ENCODE assay signal across 14 cellular contexts in genomic region chr1:173392895-173393654, GRCh38.
DNase-seq lines count a peak whose midpoint lies in the region; ATAC-seq and TF ChIP-seq lines count a peak whose summit lies in the region.
"Had no signal": no experiment of that assay in that cellular context is flagged by ENCODE, and none has a peak within 500 bp of the region (broad histone marks: within the 10 kb centered on the region; RNA-seq: fewer than 3 reads in every experiment).

No MANE protein-coding gene starts in this region.

- H3K27me3 ChIP-seq in rectal smooth muscle tissue (ENCODE audit: control insufficient read depth, insufficient read depth, low read length): no peaks in the 10 kb centered on the region

- peaks cover 2% of the 10 kb centered on the region for H3K4me1 ChIP-seq in rectal smooth muscle tissue (ENCODE audit: control insufficient read depth, insufficient read depth, low read length)

- H3K9me3 Mint-ChIP-seq in activated T-cell treated with anti-CD3 and anti-CD28 coated beads, Interleukin-2, amount 50 U/mL, for 72 hours: no peaks in the 10 kb centered on the region
- H3K9me3 Mint-ChIP-seq: activated CD4-positive, alpha-beta memory T cell treated with anti-CD3 and anti-CD28 coated beads, Interleukin-2, amount 10 ng/mL, durations not matched to agents 7 days and 5 days; IgD-negative memory B cell had no signal

- no peaks in the 10 kb centered on the region for H3K36me3 ChIP-seq in rectal smooth muscle tissue (ENCODE audit: control insufficient read depth, insufficient read depth, low read length)

- no peak overlapping the region for H3K9ac ChIP-seq in rectal smooth muscle tissue (ENCODE audit: low read length)

- H3K27ac Mint-ChIP-seq in activated T-cell treated with anti-CD3 and anti-CD28 coated beads, Interleukin-2, amount 50 U/mL, for 72 hours: no peak overlapping the region
- H3K27ac Mint-ChIP-seq: activated CD4-positive, alpha-beta memory T cell treated with anti-CD3 and anti-CD28 coated beads, Interleukin-2, amount 10 ng/mL, durations not matched to agents 7 days and 5 days had no signal

- no peaks in the 10 kb centered on the region for H3K4me1 Mint-ChIP-seq in activated T-cell treated with anti-CD3 and anti-CD28 coated beads, Interleukin-2, amount 50 U/mL, for 72 hours (ENCODE audit: low read depth)
- H3K4me1 Mint-ChIP-seq: activated CD4-positive, alpha-beta memory T cell treated with anti-CD3 and anti-CD28 coated beads, Interleukin-2, amount 10 ng/mL, durations not matched to agents 7 days and 5 days had no signal

- H3K4me3 ChIP-seq in foreskin fibroblast (ENCODE audit: low read depth in 1 of 2, low read length in 2 of 2): no peak overlapping the region
- peak overlapping the region; percentile 11 for H3K4me3 ChIP-seq in rectal smooth muscle tissue (ENCODE audit: low read length)

- TF ChIP-seq CTCF in foreskin fibroblast (IDR thresholded peaks at IDR 0.05; ENCODE audit: low read depth, low read length): no peak

- no peaks in the 10 kb centered on the region for H3K27me3 Mint-ChIP-seq in activated T-cell treated with anti-CD3 and anti-CD28 coated beads, Interleukin-2, amount 50 U/mL, for 72 hours (ENCODE audit: low read depth)
- H3K27me3 Mint-ChIP-seq: activated CD4-positive, alpha-beta memory T cell treated with anti-CD3 and anti-CD28 coated beads, Interleukin-2, amount 10 ng/mL, durations not matched to agents 7 days and 5 days; IgD-negative memory B cell had no signal

- DNase-seq in ELR (ENCODE audit: low read depth) (peak; percentile 92), SK-MEL-5 (ENCODE audit: low read depth, low spot score) (peak; percentile 37), foreskin fibroblast (peak; percentile 93 to 95), NCI-H2227 treated with DMSO at 0.1 percent for 48 hours (lab: John Stamatoyannopoulos, UW) (no peak), left colon (no peak)
- no peak for DNase-seq in activated CD4-positive, alpha-beta T cell treated with anti-CD3 and anti-CD28 coated beads for 1 hour
- DNase-seq in activated T-cell treated with anti-CD3 and anti-CD28 coated beads, Interleukin-2, amount 50 U/mL, for 72 hours: no peak
- DNase-seq: activated CD4-positive, alpha-beta memory T cell treated with anti-CD3 and anti-CD28 coated beads, Interleukin-2, amount 10 ng/mL, durations not matched to agents 7 days and 5 days; amygdala; DMS79; NCI-H2171; stimulated activated CD4-positive, alpha-beta T cell treated with anti-CD3 and anti-CD28 coated beads, Interleukin-4, amount 100 ng/mL, for 24 hours had no signal

- in situ Hi-C loops in SK-MEL-5 (cut with HindIII; ENCODE audit: low pct_unique_long_range_greater_than_20kb, low sequenced_read_pairs): no loop called here

- intact Hi-C loops in left colon (cut with DNase I, micrococcal nuclease): no loop called here

- H3K27ac ChIP-seq in rectal smooth muscle tissue (ENCODE audit: low read depth, low read length): no peak overlapping the region

- ATAC-seq in left colon: no peak
- no peak for ATAC-seq in activated T-cell treated with anti-CD3 and anti-CD28 coated beads, Interleukin-2, amount 50 U/mL, for 72 hours (replicated peaks in 1 of 2)

- no peaks in the 10 kb centered on the region for H3K36me3 Mint-ChIP-seq in activated T-cell treated with anti-CD3 and anti-CD28 coated beads, Interleukin-2, amount 50 U/mL, for 72 hours (ENCODE audit: insufficient read depth in 2 of 2)
- H3K36me3 Mint-ChIP-seq: IgD-negative memory B cell had no signal

- no peak overlapping the region for H3K4me3 Mint-ChIP-seq in activated T-cell treated with anti-CD3 and anti-CD28 coated beads, Interleukin-2, amount 50 U/mL, for 72 hours
- H3K4me3 Mint-ChIP-seq: activated CD4-positive, alpha-beta memory T cell treated with anti-CD3 and anti-CD28 coated beads, Interleukin-2, amount 10 ng/mL, durations not matched to agents 7 days and 5 days; IgD-negative memory B cell had no signal

Comparison
In these comparisons a context has a peak if more than half of its experiments do, and no peak if none do; other contexts are left out.
1. DNase-seq: peak in ELR (single experiment), SK-MEL-5 (single experiment) and foreskin fibroblast (2 of 2); none in NCI-H2227 treated with DMSO at 0.1 percent for 48 hours (single experiment), left colon (0 of 2), activated CD4-positive, alpha-beta T cell treated with anti-CD3 and anti-CD28 coated beads for 1 hour (single experiment) and activated T-cell treated with anti-CD3 and anti-CD28 coated beads, Interleukin-2, amount 50 U/mL, for 72 hours (0 of 2).